Comparison of ENCODE assay signal across 8 cellular contexts in genomic region chr1:42845866-42846256, GRCh38. TPM values are rescaled to one million over a fixed set of nuclear protein-coding genes. Genes with fewer than 3 reads are reported as not detected.
DNase-seq lines count a peak whose midpoint lies in the region; ATAC-seq, FAIRE-seq and TF ChIP-seq lines count a peak whose summit lies in the region.

No MANE protein-coding gene starts in this region.

- under 1% methylated on average over 10 of the region's 10 CpGs for WGBS in K562 (ENCODE audit: insufficient coverage, low coverage, missing lambda C conversion rate)
- 5 to 12% methylated on average over 10 of the region's 10 CpGs for WGBS in lung, 2 donors

- ATAC-seq in HG03196 (IDR thresholded peaks at IDR 0.05; ENCODE audit: unreplicated experiment) = peak; percentile 11
- peak; percentile 16 for ATAC-seq in K562
- ATAC-seq in lung (ENCODE audit: insufficient read depth, low FRiP score) = no peak

- CTCF ChIA-PET in K562 (lab: Yijun Ruan, JAX; ENCODE audit: low intra/inter-chr PET ratio) = no interaction called here

- TF ChIP-seq CTCF in K562 (IDR thresholded peaks at IDR 0.05 in 2 of 3, conservative IDR thresholded peaks at IDR 0.05 in 1 of 3; ENCODE audit: insufficient read depth in 2 of 3, low read depth in 1 of 3, low read length in 3 of 3) = no peak
- no peak for TF ChIP-seq CTCF in lung (IDR thresholded peaks at IDR 0.05; ENCODE audit: control extremely low read depth, extremely low read depth)

- TF ChIP-seq EP300 in K562 (IDR thresholded peaks at IDR 0.05; ENCODE audit: low read length) = no peak

- POLR2A ChIA-PET in K562 (lab: Yijun Ruan, JAX) = interaction anchor here (0.5 to 6.4 kb wide), 17 partner anchors 10 to 457 kb away, joined by 3 to 94 read pairs (median 4); partner anchors contain the start of genes C1orf50, ERMAP, P3H1 and SVBP

- H3K4me2 ChIP-seq in K562 (ENCODE audit: insufficient read depth, low read length) = peak overlapping the region; percentile 96

- H3K36me3 ChIP-seq in K562 (ENCODE audit: control insufficient read depth, insufficient read depth, low read length) (peaks cover 56% of the 10 kb centered on the region), lung (ENCODE audit: control insufficient read depth in 2 of 2, insufficient read depth in 2 of 2, low read length in 2 of 2) (peaks cover 0 to 11% of the 10 kb centered on the region in 2 donors)

- H3K9me3 ChIP-seq in K562 (replicated peaks; ENCODE audit: control insufficient read depth, insufficient read depth, low read depth, low read length) = no peaks in the 10 kb centered on the region
- H3K9me3 ChIP-seq in lung (ENCODE audit: control insufficient read depth in 2 of 2, insufficient read depth in 1 of 2, low read length in 1 of 2) = peaks cover 0 to 3% of the 10 kb centered on the region in 2 donors

- H3K79me2 ChIP-seq in K562 (ENCODE audit: control insufficient read depth, insufficient read depth, low read length) = peaks cover 34% of the 10 kb centered on the region

- no peaks in the 10 kb centered on the region for H4K20me1 ChIP-seq in K562 (replicated peaks; ENCODE audit: control insufficient read depth, insufficient read depth, low read length)

- H3K27ac ChIP-seq in K562 (ENCODE audit: extremely low read depth, low read depth, low read length) = peak overlapping the region; percentile 43
- H3K27ac ChIP-seq in lung (ENCODE audit: low read depth in 1 of 2, low read length in 1 of 2) = no peak overlapping the region

- H3K27me3 ChIP-seq in K562 (ENCODE audit: control insufficient read depth in 2 of 2, insufficient read depth in 2 of 2, low read length in 2 of 2) (no peaks in the 10 kb centered on the region), lung (ENCODE audit: control insufficient read depth, insufficient read depth) (no peaks in the 10 kb centered on the region)

- intact Hi-C loops in K562 (cut with micrococcal nuclease) = loop anchor here (2.0 to 5.0 kb wide), 2 partner anchors 21 to 79 kb away; partner anchors contain the start of genes C1orf50 and P3H1

- DNase-seq in NCI-H345 (lab: John Stamatoyannopoulos, UW) (peak; percentile 18), NCI-H345 treated with DMSO at 0.1 percent for 48 hours (lab: John Stamatoyannopoulos, UW; ENCODE audit: unreplicated experiment) (no peak), K562 (ENCODE audit: extremely low read depth in 1 of 4, low spot score in 3 of 4) (no peak), lung (ENCODE audit: low spot score) (no peak), urothelium cell line (ENCODE audit: low spot score) (peak; percentile 19), NAMALWA (ENCODE audit: low spot score) (no peak), NCI-H1092 (lab: John Stamatoyannopoulos, UW) (no peak)

- peak overlapping the region; percentile 72 to 86; a peak in 3 of 4 replicates for H3K9ac ChIP-seq in K562 (ENCODE audit: insufficient read depth in 1 of 2, low read depth in 2 of 2, low read length in 2 of 2)

- H3K9me1 ChIP-seq in K562 (ENCODE audit: control insufficient read depth, insufficient read depth, low read length) = no peaks in the 10 kb centered on the region

- TF ChIP-seq POLR2A in K562 (conservative IDR thresholded peaks at IDR 0.05) = no peak

- H3K4me3 ChIP-seq in K562 (peak overlapping the region; percentile 70), lung (peak overlapping the region; percentile 33)

- in situ Hi-C loops in K562 (cut with MboI) = no loop called here

- no peak for FAIRE-seq in K562 (lab: Jason Lieb, UNC)
- no peak for FAIRE-seq in urothelium cell line (lab: Jason Lieb, UNC)

- H3K4me1 ChIP-seq in K562 (replicated peaks in 1 of 2; ENCODE audit: control insufficient read depth in 2 of 2, insufficient read depth in 2 of 2, low read length in 2 of 2) = peaks cover 14 to 32% of the 10 kb centered on the region in 2 experiments
- peaks cover 2 to 10% of the 10 kb centered on the region in 2 donors for H3K4me1 ChIP-seq in lung (ENCODE audit: control insufficient read depth in 2 of 2, insufficient read depth in 2 of 2, low read length in 2 of 2)

- BruUV-seq in K562 (replicated peaks; lab: Mats Ljungman, UMichigan) = TSS peak; percentile 89

- peak overlapping the region; percentile 89 for H2AFZ ChIP-seq in K562 (ENCODE audit: low read depth, low read length)

- TF ChIP-seq RAD21 in K562 (CRISPR knock-in tag; conservative IDR thresholded peaks at IDR 0.05 in 1 of 2, IDR thresholded peaks at IDR 0.05 in 1 of 2) = no peak

TF ChIP-seq in K562, 482 proteins besides CTCF, POLR2A, EP300 and RAD21 (continues in another document):
- peak; percentile 58 for TF ChIP-seq MYC (IDR thresholded peaks at IDR 0.05; ENCODE audit: low read depth, low read length)
- no peak for TF ChIP-seq MYC (CRISPR knock-in tag; IDR thresholded peaks at IDR 0.05; ENCODE audit: borderline replicate concordance, low read depth)
- TF ChIP-seq ZNF561 (CRISPR knock-in tag; conservative IDR thresholded peaks at IDR 0.05) = no peak

RNA-seq across cellular contexts. Expression of gene ZNF691, which starts 0.6 kb away (rescaled TPM):
- total RNA-seq in K562 (2011; cell fraction: chromatin; rRNA removed; ENCODE audit: low replicate concordance) = 18.1 and 22.3 TPM in 2 replicates
- total RNA-seq in K562 (2011; cell fraction: nucleolus; rRNA removed) = 12.2 and 16.0 TPM in 2 replicates
- 13.1 and 18.3 TPM in 2 replicates for total RNA-seq in K562 (2011; cell fraction: nucleoplasm; rRNA removed)
- total RNA-seq in K562 (2014; rRNA removed) (14.8 and 17.4 TPM in 2 replicates), K562 (2014; rRNA removed; fragmentation: Illumina TruSeq; extraction: Trizol) (10.8 and 11.8 TPM in 2 replicates), K562 (2015; rRNA removed; fragmentation: Illumina TruSeq; extraction: Trizol) (9.2 and 10.7 TPM in 2 replicates), K562 (2021) (11.7 and 15.2 TPM in 2 replicates), lung (10 to 100 TPM in 1 of 2 donors, 1 to 10 TPM in 1; 8.2 to 14.5 TPM)
- polyA plus RNA-seq in K562 (2011; rRNA removed) (11.6 and 11.9 TPM in 2 replicates), K562 (2014; fragmentation: Illumina TruSeq; extraction: Trizol) (19.0 and 21.6 TPM in 2 replicates), K562 (2014; fragmentation: Nextera tagmentation; extraction: Ambion mirVana) (10 to 100 TPM; 20.0 to 30.4 TPM), K562 (2014; rRNA removed) (10.7 and 14.0 TPM in 2 replicates), lung (1 to 10 TPM; 6.6 to 8.4 TPM)
- 11.9 and 13.0 TPM in 2 replicates for polyA plus RNA-seq in K562 (2011; cell fraction: cytosol; rRNA removed)
- polyA plus RNA-seq in K562 (2011; cell fraction: nucleus; rRNA removed) = 30.8 and 50.7 TPM in 2 replicates
- polyA plus RNA-seq in K562 (2012) = 12.4 and 15.2 TPM in 2 replicates
- 6.7 and 7.1 TPM in 2 replicates for polyA minus RNA-seq in K562 (2011; rRNA and poly(A)+ RNA removed)
- 2.5 and 3.7 TPM in 2 replicates for polyA minus RNA-seq in K562 (2011; cell fraction: cytosol; rRNA and poly(A)+ RNA removed)
- 11.0 and 16.6 TPM in 2 replicates for polyA minus RNA-seq in K562 (2011; cell fraction: nucleus; rRNA and poly(A)+ RNA removed)

RNA-seq across cellular contexts. Expression of gene SVBP, which starts 28.7 kb away (rescaled TPM):
- 6.8 and 15.4 TPM in 2 replicates for total RNA-seq in K562 (2011; cell fraction: chromatin; rRNA removed; ENCODE audit: low replicate concordance)
- total RNA-seq in K562 (2011; cell fraction: nucleolus; rRNA removed) = 7.5 and 9.5 TPM in 2 replicates
- total RNA-seq in K562 (2011; cell fraction: nucleoplasm; rRNA removed) = 9.6 and 14.4 TPM in 2 replicates
- total RNA-seq in K562 (2014; rRNA removed) (32.6 and 44.7 TPM in 2 replicates), K562 (2014; rRNA removed; fragmentation: Illumina TruSeq; extraction: Trizol) (46.5 and 48.3 TPM in 2 replicates), K562 (2015; rRNA removed; fragmentation: Illumina TruSeq; extraction: Trizol) (41.1 and 44.5 TPM in 2 replicates), K562 (2021) (31.7 and 36.0 TPM in 2 replicates), lung (10 to 100 TPM; 12.5 to 31.7 TPM)
- polyA plus RNA-seq in K562 (2011; rRNA removed) (42.8 and 49.4 TPM in 2 replicates), K562 (2014; fragmentation: Illumina TruSeq; extraction: Trizol) (49.7 and 53.2 TPM in 2 replicates), K562 (2014; fragmentation: Nextera tagmentation; extraction: Ambion mirVana) (10 to 100 TPM; 37.9 TPM), K562 (2014; rRNA removed) (32.6 and 40.0 TPM in 2 replicates), lung (10 to 100 TPM; 20.3 to 35.3 TPM)
- polyA plus RNA-seq in K562 (2011; cell fraction: cytosol; rRNA removed) = 12.9 and 26.0 TPM in 2 replicates
- 7.9 and 14.9 TPM in 2 replicates for polyA plus RNA-seq in K562 (2011; cell fraction: nucleus; rRNA removed)
- polyA plus RNA-seq in K562 (2012) = 43.0 and 46.8 TPM in 2 replicates
- polyA minus RNA-seq in K562 (2011; rRNA and poly(A)+ RNA removed) = 19.4 and 19.7 TPM in 2 replicates
- 3.7 and 6.6 TPM in 2 replicates for polyA minus RNA-seq in K562 (2011; cell fraction: cytosol; rRNA and poly(A)+ RNA removed)
- polyA minus RNA-seq in K562 (2011; cell fraction: nucleus; rRNA and poly(A)+ RNA removed) = 2.6 and 5.1 TPM in 2 replicates

RNA-seq across cellular contexts. Expression of gene ERMAP, which starts 28.9 kb away (rescaled TPM):
- 68.5 and 80.5 TPM in 2 replicates for total RNA-seq in K562 (2011; cell fraction: chromatin; rRNA removed; ENCODE audit: low replicate concordance)
- 66.4 and 81.6 TPM in 2 replicates for total RNA-seq in K562 (2011; cell fraction: nucleolus; rRNA removed)
- 80.8 and 97.2 TPM in 2 replicates for total RNA-seq in K562 (2011; cell fraction: nucleoplasm; rRNA removed)
- total RNA-seq in K562 (2014; rRNA removed) = 15.7 and 18.2 TPM in 2 replicates
- total RNA-seq in K562 (2014; rRNA removed; fragmentation: Illumina TruSeq; extraction: Trizol) = 23.7 and 25.0 TPM in 2 replicates
- total RNA-seq in K562 (2015; rRNA removed; fragmentation: Illumina TruSeq; extraction: Trizol) = 22.2 and 23.7 TPM in 2 replicates
- total RNA-seq in K562 (2021) = 20.5 and 22.5 TPM in 2 replicates
- polyA plus RNA-seq in K562 (2011; rRNA removed) = 15.3 and 24.9 TPM in 2 replicates
- 13.2 and 16.1 TPM in 2 replicates for polyA plus RNA-seq in K562 (2011; cell fraction: cytosol; rRNA removed)
- polyA plus RNA-seq in K562 (2011; cell fraction: nucleus; rRNA removed) = 28.4 and 45.9 TPM in 2 replicates
- polyA plus RNA-seq in K562 (2012) = 15.9 and 21.3 TPM in 2 replicates
- 25.3 and 31.4 TPM in 2 replicates for polyA plus RNA-seq in K562 (2014; fragmentation: Illumina TruSeq; extraction: Trizol)
- polyA plus RNA-seq in K562 (2014; fragmentation: Nextera tagmentation; extraction: Ambion mirVana) = 10 to 100 TPM in 1 of 2 experiments, 1 to 10 TPM in 1; 8.0 to 12.9 TPM
- 16.6 and 20.3 TPM in 2 replicates for polyA plus RNA-seq in K562 (2014; rRNA removed)
- 21.4 and 35.1 TPM in 2 replicates for polyA minus RNA-seq in K562 (2011; rRNA and poly(A)+ RNA removed)
- 14.4 and 16.4 TPM in 2 replicates for polyA minus RNA-seq in K562 (2011; cell fraction: cytosol; rRNA and poly(A)+ RNA removed)
- 24.0 and 28.0 TPM in 2 replicates for polyA minus RNA-seq in K562 (2011; cell fraction: nucleus; rRNA and poly(A)+ RNA removed)
- total RNA-seq in lung = 10 to 100 TPM; 15.3 to 19.8 TPM
- polyA plus RNA-seq in lung = 1 to 10 TPM; 4.8 to 6.0 TPM

Comparison
In these comparisons a context has a peak if more than half of its experiments do, and no peak if none do; other contexts are left out.
1. DNase-seq: peak in NCI-H345 (single experiment) and urothelium cell line (single experiment); none in NCI-H345 treated with DMSO at 0.1 percent for 48 hours (single experiment), K562 (0 of 4), lung (single experiment), NAMALWA (single experiment) and NCI-H1092 (single experiment).